2 cellular contexts compared by ENCODE assay signal in the genomic region with DNA sequence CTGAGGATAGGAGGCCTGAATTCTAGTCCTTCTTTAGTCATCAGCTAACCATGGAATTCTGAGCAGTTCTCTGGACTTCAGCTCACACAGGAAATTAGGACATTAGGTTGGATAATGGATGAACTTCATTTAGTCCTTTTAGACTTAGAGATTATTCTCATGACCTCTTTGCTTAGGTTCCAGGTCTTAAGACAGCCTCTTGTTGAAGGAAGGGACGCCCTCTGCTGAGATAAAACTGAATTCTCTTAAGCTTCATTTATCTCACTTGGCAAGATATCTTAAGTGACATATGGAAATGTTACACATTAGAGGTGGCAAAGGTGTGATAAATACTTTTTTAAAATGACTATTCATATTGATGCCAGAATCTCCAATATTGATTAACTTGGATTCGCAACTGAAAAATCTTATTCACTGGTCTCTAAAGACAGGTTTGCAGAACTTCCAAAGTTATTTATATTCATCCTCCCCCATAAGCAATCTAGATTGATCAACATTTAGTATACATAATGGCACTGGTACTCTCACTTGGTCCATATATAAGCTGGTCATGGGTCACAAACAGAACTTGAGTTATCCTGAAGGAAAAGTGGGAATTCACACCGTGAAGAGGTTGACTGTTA.
TF ChIP-seq lines count a peak whose summit lies in the region.

No MANE protein-coding gene starts in this region.

TF ChIP-seq in HCT116, 20 proteins besides CTCF, POLR2A, EP300 and RAD21:
- TF ChIP-seq CEBPB (IDR thresholded peaks at IDR 0.05; ENCODE audit: low read depth) (no peak), YY1 (IDR thresholded peaks at IDR 0.05; ENCODE audit: extremely low read depth, insufficient replicate concordance, low read depth, low read length) (no peak), ZFX (IDR thresholded peaks at IDR 0.05) (no peak), SP1 (IDR thresholded peaks at IDR 0.05; ENCODE audit: low read depth) (no peak), ZNF274 (IDR thresholded peaks at IDR 0.05; ENCODE audit: low read depth, low read length) (no peak), EZH2phosphoT487 (IDR thresholded peaks at IDR 0.05; ENCODE audit: borderline replicate concordance) (no peak)

TF ChIP-seq in endothelial cell of umbilical vein, 7 proteins besides CTCF, POLR2A, EP300 and RAD21:
- no peak for TF ChIP-seq FOS (IDR thresholded peaks at IDR 0.05; ENCODE audit: borderline replicate concordance, insufficient read depth, low read length)
- TF ChIP-seq EZH2 (IDR thresholded peaks at IDR 0.05; ENCODE audit: borderline replicate concordance, low read depth, low read length, severe bottlenecking), result no peak
- TF ChIP-seq, protein P1, sequence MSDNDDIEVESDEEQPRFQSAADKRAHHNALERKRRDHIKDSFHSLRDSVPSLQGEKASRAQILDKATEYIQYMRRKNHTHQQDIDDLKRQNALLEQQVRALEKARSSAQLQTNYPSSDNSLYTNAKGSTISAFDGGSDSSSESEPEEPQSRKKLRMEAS (IDR thresholded peaks at IDR 0.05; ENCODE audit: insufficient read depth, insufficient read length), result no peak
- no peak for TF ChIP-seq GATA2 (IDR thresholded peaks at IDR 0.05; ENCODE audit: insufficient read depth, insufficient read length, low read depth, low read length)
- TF ChIP-seq POLR2AphosphoS5 (IDR thresholded peaks at IDR 0.05; ENCODE audit: insufficient read depth, low read depth, low read length), result no peak
- no peak for TF ChIP-seq JUN (IDR thresholded peaks at IDR 0.05; ENCODE audit: borderline replicate concordance, insufficient read depth, insufficient read length, low read depth)
- TF ChIP-seq MYC (IDR thresholded peaks at IDR 0.05; ENCODE audit: low read depth, low read length), result no peak
TF ChIP-seq in endothelial cell of umbilical vein: peak in this region for 0.
